Comparison of ENCODE assay signal across 2 cellular contexts in the genomic region with DNA sequence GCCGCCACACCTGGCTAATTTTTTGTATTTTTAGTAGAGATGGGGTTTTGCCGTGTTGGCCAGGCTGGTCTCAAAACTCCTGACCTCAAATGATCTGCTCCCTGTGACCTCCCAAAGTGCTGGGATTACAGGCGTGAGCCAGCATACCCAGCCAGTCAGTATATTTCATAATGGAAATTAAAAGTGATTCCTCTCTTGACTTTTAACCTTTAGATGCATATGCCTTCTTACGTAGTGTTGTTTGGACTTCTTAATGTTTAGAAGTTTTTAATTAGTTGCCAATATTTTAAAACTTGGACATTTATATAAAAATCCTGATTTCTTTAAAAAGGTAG.
TF ChIP-seq lines count a peak whose summit lies in the region.

No MANE protein-coding gene starts in this region.

TF ChIP-seq in liver, 16 proteins besides CTCF, POLR2A, EP300 and RAD21 (continued from another document):
- TF ChIP-seq RXRA (IDR thresholded peaks at IDR 0.05) (peak; percentile 75 to 87), MAX (IDR thresholded peaks at IDR 0.05) (no peak), SP1 (IDR thresholded peaks at IDR 0.05) (peak; percentile 11), REST (IDR thresholded peaks at IDR 0.05) (no peak), TAF1 (conservative IDR thresholded peaks at IDR 0.05) (no peak), FOXA2 (IDR thresholded peaks at IDR 0.05) (no peak), GABPA (IDR thresholded peaks at IDR 0.05 in 1 of 2, conservative IDR thresholded peaks at IDR 0.05 in 1 of 2) (no peak), NR2F2 (IDR thresholded peaks at IDR 0.05) (peak; percentile 43), FOXA1 (IDR thresholded peaks at IDR 0.05) (no peak), EGR1 (IDR thresholded peaks at IDR 0.05; ENCODE audit: low read depth in 2 of 2) (no peak), ZBTB33 (IDR thresholded peaks at IDR 0.05) (no peak), YY1 (IDR thresholded peaks at IDR 0.05) (no peak), HNF4G (IDR thresholded peaks at IDR 0.05) (no peak), HNF4A (conservative IDR thresholded peaks at IDR 0.05) (peak; percentile 20 to 38)
- TF ChIP-seq, protein P1, sequence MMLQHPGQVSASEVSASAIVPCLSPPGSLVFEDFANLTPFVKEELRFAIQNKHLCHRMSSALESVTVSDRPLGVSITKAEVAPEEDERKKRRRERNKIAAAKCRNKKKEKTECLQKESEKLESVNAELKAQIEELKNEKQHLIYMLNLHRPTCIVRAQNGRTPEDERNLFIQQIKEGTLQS (IDR thresholded peaks at IDR 0.05): no peak
TF ChIP-seq in liver: peak in this region for 4.

TF ChIP-seq in HepG2, 621 proteins besides CTCF, POLR2A, EP300 and RAD21 (continued from another document):
- TF ChIP-seq ZNF614 (CRISPR knock-in tag; IDR thresholded peaks at IDR 0.05; ENCODE audit: borderline replicate concordance) (no peak), SP2 (CRISPR knock-in tag; IDR thresholded peaks at IDR 0.05) (no peak), JARID2 (CRISPR knock-in tag; IDR thresholded peaks at IDR 0.05; ENCODE audit: insufficient replicate concordance) (no peak), THYN1 (CRISPR knock-in tag; IDR thresholded peaks at IDR 0.05; ENCODE audit: borderline replicate concordance, low read depth) (no peak)
- TF ChIP-seq, protein P2, sequence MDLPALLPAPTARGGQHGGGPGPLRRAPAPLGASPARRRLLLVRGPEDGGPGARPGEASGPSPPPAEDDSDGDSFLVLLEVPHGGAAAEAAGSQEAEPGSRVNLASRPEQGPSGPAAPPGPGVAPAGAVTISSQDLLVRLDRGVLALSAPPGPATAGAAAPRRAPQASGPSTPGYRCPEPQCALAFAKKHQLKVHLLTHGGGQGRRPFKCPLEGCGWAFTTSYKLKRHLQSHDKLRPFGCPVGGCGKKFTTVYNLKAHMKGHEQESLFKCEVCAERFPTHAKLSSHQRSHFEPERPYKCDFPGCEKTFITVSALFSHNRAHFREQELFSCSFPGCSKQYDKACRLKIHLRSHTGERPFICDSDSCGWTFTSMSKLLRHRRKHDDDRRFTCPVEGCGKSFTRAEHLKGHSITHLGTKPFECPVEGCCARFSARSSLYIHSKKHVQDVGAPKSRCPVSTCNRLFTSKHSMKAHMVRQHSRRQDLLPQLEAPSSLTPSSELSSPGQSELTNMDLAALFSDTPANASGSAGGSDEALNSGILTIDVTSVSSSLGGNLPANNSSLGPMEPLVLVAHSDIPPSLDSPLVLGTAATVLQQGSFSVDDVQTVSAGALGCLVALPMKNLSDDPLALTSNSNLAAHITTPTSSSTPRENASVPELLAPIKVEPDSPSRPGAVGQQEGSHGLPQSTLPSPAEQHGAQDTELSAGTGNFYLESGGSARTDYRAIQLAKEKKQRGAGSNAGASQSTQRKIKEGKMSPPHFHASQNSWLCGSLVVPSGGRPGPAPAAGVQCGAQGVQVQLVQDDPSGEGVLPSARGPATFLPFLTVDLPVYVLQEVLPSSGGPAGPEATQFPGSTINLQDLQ (CRISPR knock-in tag; IDR thresholded peaks at IDR 0.05): no peak
